8 cellular contexts compared by ENCODE assay signal in the genomic region with DNA sequence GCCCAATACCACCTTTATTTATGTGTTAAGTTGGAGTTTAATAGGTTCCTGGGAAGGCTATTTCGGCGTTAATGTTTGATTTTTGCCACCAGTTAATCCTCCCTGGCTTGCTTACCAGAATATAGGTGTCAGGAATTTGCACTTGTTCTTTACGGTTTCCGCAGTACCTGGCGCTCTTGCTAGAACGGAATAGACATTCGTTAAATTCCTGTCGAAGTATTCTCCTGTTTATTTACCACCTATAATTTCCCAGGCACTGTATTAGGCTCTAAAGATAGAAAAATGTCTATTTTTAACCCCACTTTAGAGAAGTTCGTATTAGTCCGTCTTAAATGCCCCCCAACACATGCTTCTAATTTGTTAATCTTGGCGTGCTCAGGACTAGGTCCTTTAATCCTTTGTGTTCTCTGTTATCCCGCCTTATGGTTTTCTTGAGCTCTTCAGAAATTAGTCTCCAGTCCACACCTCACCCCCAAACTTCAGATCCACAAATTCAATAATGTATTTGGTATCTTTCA. TPM values are rescaled to one million over a fixed set of nuclear protein-coding genes. Genes with fewer than 3 reads are reported as not detected.
DNase-seq lines count a peak whose midpoint lies in the region; ATAC-seq and TF ChIP-seq lines count a peak whose summit lies in the region.

No MANE protein-coding gene starts in this region.

- no peaks in the 10 kb centered on the region for H3K36me3 ChIP-seq in BJ (ENCODE audit: control insufficient read depth, insufficient read depth, low read length)
- no peaks in the 10 kb centered on the region for H3K36me3 ChIP-seq in mucosa of stomach (ENCODE audit: control insufficient read depth, insufficient read depth, low read length)

- in situ Hi-C loops in astrocyte of the cerebellum (cut with HindIII; ENCODE audit: low sequenced_read_pairs): no loop called here

- H3K27me3 ChIP-seq in BJ (ENCODE audit: control insufficient read depth, insufficient read depth, low read length): no peaks in the 10 kb centered on the region
- H3K27me3 ChIP-seq in mucosa of stomach (ENCODE audit: control insufficient read depth, insufficient read depth, low read length): no peaks in the 10 kb centered on the region

- CTCF ChIA-PET in BJ (lab: Yijun Ruan, JAX) (interaction anchor here (0.7 kb wide), 1 partner anchor 572 kb away, joined by 6 read pairs; the partner anchor contains the start of gene DNAH7), HEK293T (lab: Yijun Ruan, JAX) (interaction anchor here (1.4 kb wide), 1 partner anchor 111 kb away, joined by 5 read pairs; no protein-coding TSS in a partner anchor)

- TF ChIP-seq CTCF in BJ (IDR thresholded peaks at IDR 0.05; ENCODE audit: insufficient read depth, low read depth, low read length) (no peak), astrocyte of the cerebellum (IDR thresholded peaks at IDR 0.05; ENCODE audit: low read depth, low read length, missing control alignments) (no peak)

- H3K4me3 ChIP-seq in BJ (ENCODE audit: low read depth, low read length) (peak overlapping the region; percentile 72), astrocyte of the cerebellum (ENCODE audit: low read depth, low read length) (peak overlapping the region; percentile 66), mucosa of stomach (ENCODE audit: low read length) (peak overlapping the region; percentile 33)

- DNase-seq in BJ (ENCODE audit: low read depth) (no peak), astrocyte of the cerebellum (ENCODE audit: low read depth) (no peak), NCI-H2081 (lab: John Stamatoyannopoulos, UW) (no peak), HEK293T (ENCODE audit: extremely low spot score) (no peak), kidney glomerular epithelial cell (lab: John Stamatoyannopoulos, UW) (no peak), NCI-H1694 treated with DMSO at 0.1 percent for 48 hours (lab: John Stamatoyannopoulos, UW) (no peak)

- ATAC-seq in HG02884 (IDR thresholded peaks at IDR 0.05; ENCODE audit: unreplicated experiment): peak; percentile 0

- H3K4me1 ChIP-seq in mucosa of stomach (ENCODE audit: control insufficient read depth, insufficient read depth, low read length): peaks cover 6% of the 10 kb centered on the region

- H3K9ac ChIP-seq in mucosa of stomach (ENCODE audit: low read length): peak overlapping the region; percentile 23

- POLR2A ChIA-PET in BJ (lab: Charles Lee): no interaction called here
- POLR2A ChIA-PET in HEK293T (lab: Yijun Ruan, JAX): interaction anchor here (1.2 to 1.3 kb wide), 2 partner anchors 15 to 79 kb away, joined by 3 to 4 read pairs; no protein-coding TSS in a partner anchor

- no peaks in the 10 kb centered on the region for H3K9me3 ChIP-seq in mucosa of stomach (ENCODE audit: control insufficient read depth, low read length)

TF ChIP-seq in HEK293T, 16 proteins besides CTCF, POLR2A, EP300 and RAD21:
- TF ChIP-seq FOXK2 (IDR thresholded peaks at IDR 0.05) (no peak), FOXM1 (IDR thresholded peaks at IDR 0.05; ENCODE audit: borderline replicate concordance) (no peak), CTBP1 (IDR thresholded peaks at IDR 0.05; ENCODE audit: borderline replicate concordance) (no peak), SUZ12 (IDR thresholded peaks at IDR 0.05) (no peak), FOXA1 (IDR thresholded peaks at IDR 0.05) (no peak), LEF1 (IDR thresholded peaks at IDR 0.05; ENCODE audit: borderline replicate concordance) (no peak), L3MBTL2 (conservative IDR thresholded peaks at IDR 0.05) (no peak), NFRKB (IDR thresholded peaks at IDR 0.05) (no peak), TARDBP (IDR thresholded peaks at IDR 0.05) (no peak), ARNT (IDR thresholded peaks at IDR 0.05) (no peak), PKNOX1 (IDR thresholded peaks at IDR 0.05) (no peak)
TF ChIP-seq in HEK293T: peak in this region for 0.

RNA-seq across cellular contexts. Expression of gene CCDC150, which starts 0.6 kb away (rescaled TPM):
- 0.96 and 2.1 TPM in 2 replicates for polyA plus RNA-seq in BJ (2011; rRNA removed)
- 2.6 and 2.9 TPM in 2 replicates for polyA minus RNA-seq in BJ (2011; rRNA and poly(A)+ RNA removed)

RNA-seq across cellular contexts. Expression of gene HECW2, which starts 46.7 kb away (rescaled TPM):
- 5.3 and 7.2 TPM in 2 replicates for polyA plus RNA-seq in BJ (2011; rRNA removed)
- 20.0 and 20.5 TPM in 2 replicates for polyA minus RNA-seq in BJ (2011; rRNA and poly(A)+ RNA removed)
